Comparison of ENCODE assay signal across 8 cellular contexts in genomic region chr1:50976890-50977574, GRCh38. TPM values are rescaled to one million over a fixed set of nuclear protein-coding genes. Genes with fewer than 3 reads are reported as not detected.
DNase-seq lines count a peak whose midpoint lies in the region; ATAC-seq and TF ChIP-seq lines count a peak whose summit lies in the region.

No MANE protein-coding gene starts in this region.

- H3K36me3 ChIP-seq in OCI-LY3 (replicated peaks; ENCODE audit: low read depth, low read length): no peaks in the 10 kb centered on the region
- H3K36me3 ChIP-seq in hepatocyte (replicated peaks; ENCODE audit: insufficient read depth, low read depth): no peaks in the 10 kb centered on the region

- peak overlapping the region; percentile 98 for H3K4me2 ChIP-seq in OCI-LY3 (ENCODE audit: low read length)
- H3K4me2 ChIP-seq in hepatocyte: peak overlapping the region; percentile 94

- H2AFZ ChIP-seq in OCI-LY3 (ENCODE audit: low read depth, low read length) (peak overlapping the region; percentile 78), hepatocyte (peak overlapping the region; percentile 34)

- H4K20me1 ChIP-seq in OCI-LY3 (ENCODE audit: insufficient read depth, low read length) (no peaks in the 10 kb centered on the region; the same call in 1 of the 2 replicates), hepatocyte (ENCODE audit: insufficient read depth, poor library complexity, severe bottlenecking) (no peaks in the 10 kb centered on the region)

- H3K27me3 ChIP-seq in OCI-LY3 (ENCODE audit: low read depth, low read length) (peaks cover 64% of the 10 kb centered on the region), hepatocyte (peaks cover 95% of the 10 kb centered on the region)

- H3K4me3 ChIP-seq in OCI-LY3 (ENCODE audit: low read length) (peak overlapping the region; percentile 96), hepatocyte (peak overlapping the region; percentile 38), skeletal muscle cell (ENCODE audit: low read depth, low read length) (peak overlapping the region; percentile 79)

- H3K9me3 ChIP-seq in OCI-LY3 (ENCODE audit: insufficient read depth, low read length) (no peaks in the 10 kb centered on the region), hepatocyte (ENCODE audit: low read depth) (no peaks in the 10 kb centered on the region)

- H3K9ac ChIP-seq in OCI-LY3 (ENCODE audit: low read length): peak overlapping the region; percentile 74

- DNase-seq in DMS53 treated with DMSO at 0.1 percent for 48 hours (lab: John Stamatoyannopoulos, UW; ENCODE audit: unreplicated experiment) (peak; percentile 50), hepatocyte (ENCODE audit: low spot score) (no peak), skeletal muscle cell (ENCODE audit: low read depth) (no peak), NCI-H510A (lab: John Stamatoyannopoulos, UW) (no peak)

- H3K79me2 ChIP-seq in OCI-LY3 (ENCODE audit: low read length) (no peaks in the 10 kb centered on the region), hepatocyte (no peaks in the 10 kb centered on the region)

- H3K9me2 ChIP-seq in hepatocyte (replicated peaks; ENCODE audit: insufficient read depth): no peaks in the 10 kb centered on the region

- WGBS in hepatocyte (ENCODE audit: low lambda C conversion rate, missing lambda C conversion rate): 3% methylated on average over 26 of the region's 26 CpGs

- peaks cover 27% of the 10 kb centered on the region for H3K4me1 ChIP-seq in OCI-LY3 (ENCODE audit: low read length)
- H3K4me1 ChIP-seq in hepatocyte (ENCODE audit: insufficient read depth): peaks cover 4% of the 10 kb centered on the region

- H3K27ac ChIP-seq in OCI-LY3 (ENCODE audit: low read length) (no peak overlapping the region), angular gyrus (ENCODE audit: low read depth, low read length) (peak overlapping the region; percentile 91), hepatocyte (no peak overlapping the region)

- TF ChIP-seq CTCF in OCI-LY3 (IDR thresholded peaks at IDR 0.05; ENCODE audit: low read depth, low read length) (no peak), hepatocyte (IDR thresholded peaks at IDR 0.05; ENCODE audit: poor library complexity) (no peak)

- ATAC-seq in GM19397 (IDR thresholded peaks at IDR 0.05; ENCODE audit: unreplicated experiment) (peak; percentile 47), HG03442 (IDR thresholded peaks at IDR 0.05; ENCODE audit: unreplicated experiment) (peak; percentile 54)

RNA-seq across cellular contexts. Expression of gene CDKN2C, which starts 7.0 kb away (rescaled TPM):
- total RNA-seq in hepatocyte: 2.8 and 4.5 TPM in 2 replicates
- polyA plus RNA-seq in hepatocyte: 2.2 and 3.2 TPM in 2 replicates

RNA-seq across cellular contexts. Expression of gene FAF1, which starts 17.0 kb away (rescaled TPM):
- 35.5 and 54.0 TPM in 2 replicates for total RNA-seq in hepatocyte
- polyA plus RNA-seq in hepatocyte: 25.7 and 36.2 TPM in 2 replicates

Comparison
In these comparisons a context has a peak if more than half of its experiments do, and no peak if none do; other contexts are left out.
1. H3K4me3 ChIP-seq: peak in every context shown above with its lines; median percentile 96 in OCI-LY3; 79 in skeletal muscle cell; 38 in hepatocyte.